ENCODE assay signal across 8 cellular contexts in the genomic region with DNA sequence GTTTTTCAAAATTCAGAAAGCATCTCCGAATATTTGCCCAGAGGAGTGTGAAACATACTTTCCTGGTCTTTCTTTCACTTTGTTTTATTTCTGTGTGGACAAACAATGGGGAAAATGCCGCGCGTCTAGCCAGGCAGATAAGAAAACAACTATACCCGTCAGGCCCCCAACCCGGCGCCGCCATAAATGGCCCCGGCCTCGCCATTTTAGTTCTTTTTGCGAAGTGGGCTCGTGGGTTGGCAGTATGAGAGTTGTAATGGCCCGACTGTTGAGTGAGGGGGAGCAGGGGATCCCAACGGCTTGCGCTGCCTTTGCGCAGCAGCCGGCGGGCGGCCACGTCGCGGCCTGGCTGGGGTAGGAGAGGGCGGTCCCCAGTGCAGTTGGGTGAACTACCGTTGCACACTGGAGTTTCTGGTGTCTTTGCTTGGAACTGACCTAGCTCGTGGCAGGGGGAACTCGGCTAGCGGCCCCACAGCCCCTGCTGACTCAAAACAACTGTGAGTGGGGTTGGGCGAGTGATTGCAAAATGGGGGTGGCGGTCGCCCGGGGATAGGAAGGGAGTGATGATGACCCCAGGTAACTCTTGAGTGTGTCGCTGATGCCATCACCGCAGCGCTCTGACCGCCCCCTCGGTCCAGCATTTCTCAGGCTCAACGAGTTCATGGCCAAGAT. TPM values are rescaled to one million over a fixed set of nuclear protein-coding genes. Genes with fewer than 3 reads are reported as not detected.
A peak's percentile ranks its signal among the peaks of the same experiment; 100 is the strongest.
DNase-seq lines count a peak whose midpoint lies in the region; ATAC-seq and TF ChIP-seq lines count a peak whose summit lies in the region.

No MANE protein-coding gene starts in this region.

- peaks cover 72% of the 10 kb centered on the region for H3K4me1 ChIP-seq in lower lobe of right lung

- H3K36me3 ChIP-seq in lower lobe of right lung: peaks cover 36% of the 10 kb centered on the region

- H3K27me3 ChIP-seq in lower lobe of right lung (ENCODE audit: low read depth): no peaks in the 10 kb centered on the region

- H3K4me3 ChIP-seq in lower lobe of right lung: peak overlapping the region; percentile 78

- H3K27ac ChIP-seq in lower lobe of right lung: peak overlapping the region; percentile 96

- TF ChIP-seq CTCF in lower lobe of right lung (IDR thresholded peaks at IDR 0.05): no peak

- intact Hi-C loops in lower lobe of right lung (cut with DNase I): loop anchor here (10.0 kb wide), 1 partner anchor 100 kb away; a partner anchor contains a TSS

- no peaks in the 10 kb centered on the region for H3K9me3 ChIP-seq in lower lobe of right lung

- peak; percentile 90 for DNase-seq in DMS114 treated with DMSO at 0.1 percent for 48 hours (lab: John Stamatoyannopoulos, UW; ENCODE audit: unreplicated experiment)
- DNase-seq in NCI-H460 (ENCODE audit: extremely low read depth, low read depth): peak; percentile 62
- peak; percentile 76 to 81 for DNase-seq in activated CD4-positive, alpha-beta T cell treated with anti-CD3 and anti-CD28 coated beads, Interleukin-2, amount 50 U/mL, for 48 hours
- peak; percentile 86 for DNase-seq in ecto neural progenitor cell (ENCODE audit: low spot score)
- DNase-seq in lower lobe of right lung: peak; percentile 83
- DNase-seq in stimulated activated CD4-positive, alpha-beta T cell treated with anti-CD3 and anti-CD28 coated beads, Interleukin-4, amount 100 ng/mL, for 48 hours (ENCODE audit: low read depth in 2 of 2): peak; percentile 66 to 75

- ATAC-seq in HG02588 (IDR thresholded peaks at IDR 0.05; ENCODE audit: unreplicated experiment): peak; percentile 38
- ATAC-seq in lower lobe of right lung: peak; percentile 84
- ATAC-seq in GM18870 (IDR thresholded peaks at IDR 0.05; ENCODE audit: unreplicated experiment): no peak

RNA-seq across cellular contexts. Expression of a gene that starts 7.3 kb away (rescaled TPM):
- total RNA-seq in NCI-H460 (2014; rRNA removed; shearing (Covaris generic)): 58.3 and 60.4 TPM in 2 replicates
- polyA plus RNA-seq in NCI-H460 (2014; cell fraction: nucleus; rRNA removed): 83.3 and 100 TPM in 2 replicates
- 122 TPM for total RNA-seq in lower lobe of right lung

RNA-seq across cellular contexts. Expression of a gene that starts 19.5 kb away (rescaled TPM):
- total RNA-seq in NCI-H460 (2014; rRNA removed; shearing (Covaris generic)): 43.3 and 46.7 TPM in 2 replicates
- 58.3 and 100 TPM in 2 replicates for polyA plus RNA-seq in NCI-H460 (2014; cell fraction: nucleus; rRNA removed)
- 230 TPM for total RNA-seq in lower lobe of right lung

RNA-seq across cellular contexts. Expression of a gene that starts 19.8 kb away (rescaled TPM):
- 0.82 and 1.0 TPM in 2 replicates for total RNA-seq in NCI-H460 (2014; rRNA removed; shearing (Covaris generic))
- polyA plus RNA-seq in NCI-H460 (2014; cell fraction: nucleus; rRNA removed): 0.10 TPM in 1 of 2 replicates, not detected in the other
- 2.5 TPM for total RNA-seq in lower lobe of right lung

RNA-seq across cellular contexts. Expression of a gene that starts 27.8 kb away (rescaled TPM):
- 24.6 and 25.2 TPM in 2 replicates for total RNA-seq in NCI-H460 (2014; rRNA removed; shearing (Covaris generic))
- 19.9 and 22.4 TPM in 2 replicates for polyA plus RNA-seq in NCI-H460 (2014; cell fraction: nucleus; rRNA removed)
- 70.5 TPM for total RNA-seq in lower lobe of right lung

RNA-seq across cellular contexts. Expression of a gene that starts 28.1 kb away (rescaled TPM):
- 62.6 and 64.3 TPM in 2 replicates for total RNA-seq in NCI-H460 (2014; rRNA removed; shearing (Covaris generic))
- polyA plus RNA-seq in NCI-H460 (2014; cell fraction: nucleus; rRNA removed): 51.6 and 78.9 TPM in 2 replicates
- 30.5 TPM for total RNA-seq in lower lobe of right lung
